9 cellular contexts compared by ENCODE assay signal in genomic region chr16:24670623-24671454, GRCh38. TPM values are rescaled to one million over a fixed set of nuclear protein-coding genes. Genes with fewer than 3 reads are reported as not detected.
A peak's percentile ranks its signal among the peaks of the same experiment; 100 is the strongest.
DNase-seq lines count a peak whose midpoint lies in the region; ATAC-seq, FAIRE-seq and TF ChIP-seq lines count a peak whose summit lies in the region.
"Had no signal": no experiment of that assay in that cellular context is flagged by ENCODE, and none has a peak within 500 bp of the region (broad histone marks: within the 10 kb centered on the region; RNA-seq: fewer than 3 reads in every experiment).

No MANE protein-coding gene starts in this region.

- H3K36me3 Mint-ChIP-seq in GM23338 (ENCODE audit: low read depth) = no peaks in the 10 kb centered on the region

- FAIRE-seq in A204.1 (lab: Jason Lieb, UNC) = peak; percentile 52

- H3K4me1 ChIP-seq in GM23338 (ENCODE audit: insufficient read depth) (peaks cover 11% of the 10 kb centered on the region), neuron (ENCODE audit: insufficient read depth, low read length) (peaks cover 17% of the 10 kb centered on the region)

- peak overlapping the region; percentile 30; the same call in 1 of the 2 replicates for H3K4me3 ChIP-seq in GM23338
- H3K4me3 ChIP-seq in neuron (ENCODE audit: low read length) = peak overlapping the region; percentile 8

- H4K20me1 ChIP-seq in GM23338 (replicated peaks; ENCODE audit: insufficient read depth) = no peaks in the 10 kb centered on the region

- no peak overlapping the region for H3K27ac ChIP-seq in GM23338 (ENCODE audit: low read depth)

- TF ChIP-seq CTCF in GM23338 (conservative IDR thresholded peaks at IDR 0.05; ENCODE audit: low read depth in 2 of 2) = no peak

- ATAC-seq in GM23338 (peak; percentile 83), GM21576 (IDR thresholded peaks at IDR 0.05; ENCODE audit: unreplicated experiment) (no peak)

- H2AFZ ChIP-seq in GM23338 = peak overlapping the region; percentile 61; the same call in 1 of the 2 replicates
- no peak overlapping the region for H2AFZ ChIP-seq in neuron (ENCODE audit: low read depth, low read length)

- DNase-seq in GM23338 (ENCODE audit: low spot score) (peak; percentile 79), SHP77 treated with DMSO at 0.1 percent for 48 hours (lab: John Stamatoyannopoulos, UW) (peak; percentile 30), fibroblast of the conjunctiva (ENCODE audit: low read depth) (peak; percentile 82), CD1c-positive myeloid dendritic cell (ENCODE audit: extremely low spot score) (no peak), HUDEP-2 (lab: John Stamatoyannopoulos, UW; ENCODE audit: unreplicated experiment in 76 of 76) (no peak)

- no peaks in the 10 kb centered on the region for H3K9me3 ChIP-seq in neuron (ENCODE audit: low read length)

- 0 out of 2 replicates have a peak, but pooled peaks cover 7% of the 10 kb centered on the region for H3F3A ChIP-seq in GM23338 (replicated peaks; ENCODE audit: low read depth)

- H3K9me3 Mint-ChIP-seq in GM23338 = no peaks in the 10 kb centered on the region; the same call in 2 of the 3 replicates

- no peaks in the 10 kb centered on the region for H3K9me2 ChIP-seq in GM23338 (ENCODE audit: insufficient read depth)

- H3K27me3 ChIP-seq in GM23338 (ENCODE audit: insufficient read depth) (no peaks in the 10 kb centered on the region), neuron (ENCODE audit: insufficient read depth, low read length) (no peaks in the 10 kb centered on the region)

- H3K27ac Mint-ChIP-seq in GM23338 = no peak overlapping the region
- H3K27ac Mint-ChIP-seq: activated naive CD8-positive, alpha-beta T cell had no signal

- peak overlapping the region; percentile 57 for H3K4me2 ChIP-seq in GM23338

- H3K4me3 Mint-ChIP-seq in GM23338 = peak overlapping the region; percentile 31
- H3K4me3 Mint-ChIP-seq: activated naive CD8-positive, alpha-beta T cell had no signal

- H3K36me3 ChIP-seq in GM23338 (ENCODE audit: insufficient read depth) = no peaks in the 10 kb centered on the region
- no peaks in the 10 kb centered on the region for H3K36me3 ChIP-seq in neuron (ENCODE audit: insufficient read depth, low read length)

- H3K4me1 Mint-ChIP-seq in GM23338 = peaks cover 11% of the 10 kb centered on the region

- no peaks in the 10 kb centered on the region for H3K79me2 ChIP-seq in GM23338 (replicated peaks; ENCODE audit: insufficient read depth)

- peaks cover 8% of the 10 kb centered on the region for H3K27me3 Mint-ChIP-seq in GM23338 (ENCODE audit: insufficient read depth, low read depth, poor library complexity)

TF ChIP-seq in GM23338, 12 proteins besides CTCF, POLR2A, EP300 and RAD21:
- no peak for TF ChIP-seq EZH2 (IDR thresholded peaks at IDR 0.05; ENCODE audit: low read depth, unreplicated experiment)
- no peak for TF ChIP-seq ZNF331 (CRISPR knock-in tag; IDR thresholded peaks at IDR 0.05; ENCODE audit: low read depth)
- TF ChIP-seq REST (IDR thresholded peaks at IDR 0.05; ENCODE audit: unreplicated experiment) = no peak
- no peak for TF ChIP-seq ZNF462 (CRISPR knock-in tag; IDR thresholded peaks at IDR 0.05)
- TF ChIP-seq JUNB (IDR thresholded peaks at IDR 0.05; ENCODE audit: unreplicated experiment) = no peak
- TF ChIP-seq NANOG (IDR thresholded peaks at IDR 0.05; ENCODE audit: borderline replicate concordance) = no peak
- TF ChIP-seq ZNF114 (CRISPR knock-in tag; IDR thresholded peaks at IDR 0.05) = no peak
- TF ChIP-seq EZH2phosphoT487 (IDR thresholded peaks at IDR 0.05; ENCODE audit: unreplicated experiment) = no peak
- TF ChIP-seq STAT1 (IDR thresholded peaks at IDR 0.05; ENCODE audit: unreplicated experiment) = no peak
- TF ChIP-seq POLR2AphosphoS5 (IDR thresholded peaks at IDR 0.05; ENCODE audit: low read depth) = no peak

RNA-seq across cellular contexts. Expression of gene TNRC6A, which starts 58.6 kb away (rescaled TPM):
- 62.1 and 93.1 TPM in 2 replicates for total RNA-seq in GM23338 (2014; rRNA removed; shearing (Covaris generic))
- 124 and 126 TPM in 2 replicates for polyA plus RNA-seq in GM23338 (2016; fragmentation: Nextera tagmentation; extraction: Ambion mirVana)

Comparison
In these comparisons a context has a peak if more than half of its experiments do, and no peak if none do; other contexts are left out.
1. DNase-seq: peak in GM23338 (single experiment), SHP77 treated with DMSO at 0.1 percent for 48 hours (single experiment) and fibroblast of the conjunctiva (single experiment); none in CD1c-positive myeloid dendritic cell (single experiment) and HUDEP-2 (0 of 76).